9 cellular contexts compared by ENCODE assay signal in genomic region chr4:107913283-107913899, GRCh38. TPM values are rescaled to one million over a fixed set of nuclear protein-coding genes. Genes with fewer than 3 reads are reported as not detected.
A peak's percentile ranks its signal among the peaks of the same experiment; 100 is the strongest.
DNase-seq lines count a peak whose midpoint lies in the region; ATAC-seq, FAIRE-seq and TF ChIP-seq lines count a peak whose summit lies in the region.
"Had no signal": no experiment of that assay in that cellular context is flagged by ENCODE, and none has a peak within 500 bp of the region (broad histone marks: within the 10 kb centered on the region; RNA-seq: fewer than 3 reads in every experiment).

No MANE protein-coding gene starts in this region.

- no peaks in the 10 kb centered on the region for H3K4me1 ChIP-seq in uterus

- H3K4me3 ChIP-seq in dorsolateral prefrontal cortex (no peak overlapping the region), uterus (no peak overlapping the region)
- H3K4me3 ChIP-seq: skin epidermis had no signal

- POLR2A ChIA-PET in RWPE1 (lab: Yijun Ruan, JAX; ENCODE audit: low non-redundant PET) = no interaction called here

- no peaks in the 10 kb centered on the region for H3K27me3 ChIP-seq in dorsolateral prefrontal cortex
- H3K27me3 ChIP-seq in uterus = no peaks in the 10 kb centered on the region

- H3K36me3 ChIP-seq in uterus = no peaks in the 10 kb centered on the region

- CTCF ChIA-PET in RWPE1 (lab: Yijun Ruan, JAX) = interaction anchor here (0.7 to 2.7 kb wide), 5 partner anchors 12 to 573 kb away, joined by 3 to 9 read pairs (median 4); no protein-coding TSS in a partner anchor

- intact Hi-C loops in dorsolateral prefrontal cortex (cut with DNase I) = loop anchor here in 1 of 2 donors (2.0 kb wide), 1 partner anchor 159 kb away; no protein-coding TSS in a partner anchor
- intact Hi-C loops in uterus (cut with DNase I; ENCODE audit: low total_unique reads) = loop anchor here (5.0 kb wide), 1 partner anchor 156 kb away; no protein-coding TSS in a partner anchor

- no peaks in the 10 kb centered on the region for H3K9me3 ChIP-seq in uterus

- ATAC-seq in GM21528 (IDR thresholded peaks at IDR 0.05; ENCODE audit: low FRiP score, unreplicated experiment) = peak; percentile 83

- TF ChIP-seq CTCF in RWPE1 (conservative IDR thresholded peaks at IDR 0.05; ENCODE audit: low read depth) (peak; percentile 71), dorsolateral prefrontal cortex (IDR thresholded peaks at IDR 0.05 in 54 of 56, conservative IDR thresholded peaks at IDR 0.05 in 2 of 56; ENCODE audit: low read depth in 1 of 56, partially characterized antibody in 56 of 56) (peak; percentile 71 to 96 (median 87)), uterus (IDR thresholded peaks at IDR 0.05) (peak; percentile 76 to 86 (median 82))

- no peak for TF ChIP-seq POLR2A in uterus (IDR thresholded peaks at IDR 0.05)

- peak; percentile 24 to 25 for DNase-seq in stimulated activated CD4-positive, alpha-beta T cell treated with anti-CD3 and anti-CD28 coated beads, Interleukin-2, amount 100 ng/mL, for 48 hours
- no peak for DNase-seq in stimulated activated CD4-positive, alpha-beta T cell treated with anti-CD3 and anti-CD28 coated beads, Interleukin-4, amount 100 ng/mL, for 1 hour
- DNase-seq in HTR-8/SVneo (ENCODE audit: insufficient read length, low spot score) = peak; percentile 13
- peak; percentile 46 for DNase-seq in RWPE1 (ENCODE audit: low spot score)
- peak in 2 of 10 donors; percentile 22 to 36 for DNase-seq in dorsolateral prefrontal cortex
- peak; percentile 79 to 86 for DNase-seq in lung microvascular endothelial cell (ENCODE audit: low read depth in 2 of 2)
- DNase-seq in uterus = peak; percentile 22 to 53

- no peak for FAIRE-seq in HTR-8/SVneo (lab: Jason Lieb, UNC)

- H3K27ac ChIP-seq in RWPE1 = no peak overlapping the region
- H3K27ac ChIP-seq in dorsolateral prefrontal cortex = no peak overlapping the region
- H3K27ac ChIP-seq in uterus = no peak overlapping the region
- H3K27ac ChIP-seq: skin epidermis had no signal

RNA-seq across cellular contexts. Expression of gene CYP2U1, which starts 18.0 kb away (rescaled TPM):
- total RNA-seq in dorsolateral prefrontal cortex (10 to 100 TPM in 119 of 120 experiments, 1 to 10 TPM in 1; 9.1 to 23.6 (median 15.5) TPM), lung microvascular endothelial cell (3.7 and 3.8 TPM in 2 replicates), uterus (10 to 100 TPM; 14.7 to 32.0 (median 20.5) TPM)
